ENCODE assay signal across 27 cellular contexts in genomic region chr7:7044806-7045205, GRCh38.
"Had no signal": no experiment of that assay in that cellular context is flagged by ENCODE, and none has a peak within 500 bp of the region (broad histone marks: within the 10 kb centered on the region; RNA-seq: fewer than 3 reads in every experiment).

No MANE protein-coding gene starts in this region.

- H3K4me3 ChIP-seq: colonic mucosa, coronary artery, dorsolateral prefrontal cortex, esophagus squamous epithelium, gastrocnemius medialis, gastroesophageal sphincter, heart left ventricle, heart right ventricle had no signal

- H3K27me3 ChIP-seq: colonic mucosa, dorsolateral prefrontal cortex, esophagus squamous epithelium, foreskin keratinocyte, gastrocnemius medialis, gastroesophageal sphincter, heart left ventricle, heart right ventricle had no signal

- H3K9me3 ChIP-seq: colonic mucosa, esophagus squamous epithelium, gastrocnemius medialis, heart left ventricle had no signal

- H3K36me3 ChIP-seq: colonic mucosa, esophagus squamous epithelium, gastrocnemius medialis, gastroesophageal sphincter, heart left ventricle, heart right ventricle had no signal

- FAIRE-seq: colon, endometrium, endothelial cell of umbilical vein, frontal cortex had no signal

- ATAC-seq: effector memory CD8-positive, alpha-beta T cell; esophagus mucosa; foreskin keratinocyte; gastrocnemius medialis; gastroesophageal sphincter; heart left ventricle; heart right ventricle had no signal

- H3K27ac ChIP-seq: colonic mucosa, coronary artery, dorsolateral prefrontal cortex, epithelial cell of prostate, esophagus squamous epithelium, foreskin keratinocyte, gastrocnemius medialis, gastroesophageal sphincter, heart left ventricle, heart right ventricle had no signal

- H3K4me1 ChIP-seq: colonic mucosa, esophagus squamous epithelium, foreskin keratinocyte, gastrocnemius medialis, gastroesophageal sphincter, heart left ventricle, heart right ventricle had no signal

- DNase-seq: colonic mucosa; cortex of kidney; dermis blood vessel endothelial cell; dorsolateral prefrontal cortex; effector CD4-positive, alpha-beta T cell; effector CD8-positive, alpha-beta T cell; effector memory CD4-positive, alpha-beta T cell; effector memory CD8-positive, alpha-beta T cell; endodermal cell; erythroblast; esophagus squamous epithelium; foreskin fibroblast; foreskin keratinocyte; foreskin melanocyte; gastrocnemius medialis; glutamatergic neuron; head of caudate nucleus; heart left ventricle; heart right ventricle had no signal
